26 cellular contexts compared by ENCODE assay signal in genomic region chr10:21068025-21068656, GRCh38.
"Had no signal": no experiment of that assay in that cellular context is flagged by ENCODE, and none has a peak within 500 bp of the region (broad histone marks: within the 10 kb centered on the region; RNA-seq: fewer than 3 reads in every experiment).

No MANE protein-coding gene starts in this region.

- H3K4me3 ChIP-seq: Peyer's patch had no signal

- DNase-seq: activated CD4-positive, alpha-beta memory T cell treated with anti-CD3 and anti-CD28 coated beads for 36 hours; activated CD4-positive, alpha-beta T cell treated with anti-CD3 and anti-CD28 coated beads, Interleukin-2, amount 10 ng/mL, durations not matched to agents 7 days and 5 days; activated CD4-positive, CD25-positive, alpha-beta regulatory T cell; activated CD8-positive, alpha-beta memory T cell treated with anti-CD3 and anti-CD28 coated beads for 24 hours; activated effector memory CD4-positive, alpha-beta T cell treated with anti-CD3 and anti-CD28 coated beads, Interleukin-2, amount 50 U/mL, for 16 hours; activated naive CD4-positive, alpha-beta T cell treated with Interleukin-2 at 50 U/mL for 16 hours; activated naive CD8-positive, alpha-beta T cell treated with anti-CD3 and anti-CD28 coated beads, Interleukin-2, amount 50 U/mL, for 24 hours; activated T-cell treated with anti-CD3 and anti-CD28 coated beads, Interleukin-2, amount 50 U/mL, for 4 hours; amniotic stem cell; KG1; NCI-H1092 treated with DMSO at 0.1 percent for 48 hours; NCI-H1417 treated with DMSO at 0.1 percent for 48 hours; NCI-H1694 treated with DMSO at 0.1 percent for 48 hours; NCI-H2029 treated with DMSO at 0.1 percent for 48 hours; NCI-H510A treated with DMSO at 0.1 percent for 48 hours; NCI-H69; NK-92 treated with Interleukin-12 subunit alpha and Interleukin-12 subunit beta, amount 100 ng/mL, for 24 hours; Peyer's patch; SHP77 treated with DMSO at 0.1 percent for 48 hours; T-cell; T-helper 2 cell; T1000 had no signal

- H3K4me1 ChIP-seq: Peyer's patch had no signal

- H3K36me3 ChIP-seq: Peyer's patch had no signal

- H3K27ac ChIP-seq: Peyer's patch, RWPE1, VCaP had no signal

- H3K27me3 ChIP-seq: Peyer's patch had no signal

- FAIRE-seq: astrocyte had no signal

- H3K9me3 ChIP-seq: Peyer's patch had no signal

- ATAC-seq: activated naive CD4-positive, alpha-beta T cell treated with anti-CD3 and anti-CD28 coated beads, Interleukin-2, amount 50 U/mL, for 72 hours; activated naive CD8-positive, alpha-beta T cell treated with anti-CD3 and anti-CD28 coated beads, Interleukin-2, amount 50 U/mL, for 24 hours; activated T-cell treated with anti-CD3 and anti-CD28 coated beads, Interleukin-2, amount 50 U/mL, for 4 hours had no signal
